Comparison of ENCODE assay signal across 10 cellular contexts in the genomic region with DNA sequence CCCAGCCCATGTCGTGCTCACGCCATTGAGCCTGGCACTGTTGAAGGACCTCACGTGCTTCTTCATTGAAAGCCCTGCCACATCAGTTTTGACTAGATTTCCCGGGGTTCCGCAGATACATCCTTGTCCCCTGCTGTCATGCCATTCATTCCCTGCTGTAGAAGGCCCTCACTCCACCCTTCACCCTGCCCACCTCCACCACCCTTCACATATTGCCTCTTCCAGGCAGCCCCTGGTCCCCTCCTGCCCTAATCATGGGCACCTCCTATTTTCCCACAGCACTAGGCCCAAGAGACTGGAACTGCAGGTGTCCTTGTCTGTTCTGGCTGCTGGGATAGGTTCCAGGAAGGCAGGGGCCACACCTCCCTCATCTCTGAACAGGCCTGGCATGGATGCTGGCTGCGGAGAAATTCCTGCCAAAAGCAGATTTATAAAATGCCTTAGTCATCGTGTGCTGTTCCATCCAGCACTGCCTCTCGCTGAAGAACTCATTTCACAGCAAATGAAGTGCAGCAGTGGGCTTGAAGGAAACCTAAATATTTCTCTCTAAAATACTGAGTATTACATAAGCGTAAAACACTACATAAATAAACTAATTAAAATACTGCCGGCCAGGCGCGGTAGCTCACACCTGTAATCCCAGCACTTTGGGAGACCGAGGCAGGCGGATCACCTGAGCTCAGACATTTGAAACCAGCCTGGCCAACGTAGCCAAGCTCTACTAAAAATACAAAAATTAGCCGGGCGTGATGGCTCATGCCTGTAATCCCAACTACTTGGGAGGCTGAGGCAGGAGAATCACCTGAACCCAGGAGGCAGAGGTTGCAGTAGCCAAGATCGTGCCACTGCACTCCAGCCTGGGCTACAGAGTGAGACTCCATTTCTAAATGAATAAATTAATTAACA. TPM values are rescaled to one million over a fixed set of nuclear protein-coding genes. Genes with fewer than 3 reads are reported as not detected.
DNase-seq lines count a peak whose midpoint lies in the region; ATAC-seq and TF ChIP-seq lines count a peak whose summit lies in the region.
"Had no signal": no experiment of that assay in that cellular context is flagged by ENCODE, and none has a peak within 500 bp of the region (broad histone marks: within the 10 kb centered on the region; RNA-seq: fewer than 3 reads in every experiment).

No MANE protein-coding gene starts in this region.

- TF ChIP-seq POLR2A in sigmoid colon (IDR thresholded peaks at IDR 0.05), result no peak

- H3K4me1 Mint-ChIP-seq in T-helper 2 cell treated with Interferon-gamma antibody and Interleukin-4, amounts not matched to agents 5 μg/mL and 100 μg/mL, for 36 hours (ENCODE audit: low read depth), result peaks cover 6% of the 10 kb centered on the region

- H3K36me3 ChIP-seq in sigmoid colon, result peaks cover 0 to 7% (median 0%) of the 10 kb centered on the region in 4 donors

- H3K27me3 ChIP-seq in sigmoid colon, result no peaks in the 10 kb centered on the region
- H3K27me3 ChIP-seq: spleen had no signal

- H3K27ac ChIP-seq in sigmoid colon, result peak overlapping the region; percentile 37 to 76 (median 63)
- H3K27ac ChIP-seq: spleen had no signal

- no peaks in the 10 kb centered on the region for H3K9me3 Mint-ChIP-seq in T-helper 2 cell treated with Interferon-gamma antibody and Interleukin-4, amounts not matched to agents 5 μg/mL and 100 μg/mL, for 36 hours

- H3K4me3 ChIP-seq in fibroblast of villous mesenchyme (ENCODE audit: low read depth, low read length) (no peak overlapping the region), sigmoid colon (no peak overlapping the region)
- H3K4me3 ChIP-seq: spleen had no signal

- TF ChIP-seq EP300 in sigmoid colon (IDR thresholded peaks at IDR 0.05), result no peak

- WGBS in sigmoid colon, 2 donors, result 25 to 72% methylated on average over 18 of the region's 18 CpGs

- TF ChIP-seq CTCF in fibroblast of villous mesenchyme (IDR thresholded peaks at IDR 0.05; ENCODE audit: insufficient read depth, low read depth, low read length) (no peak), sigmoid colon (IDR thresholded peaks at IDR 0.05) (no peak)

- H3K9me3 ChIP-seq in sigmoid colon, result no peaks in the 10 kb centered on the region

- H3K36me3 Mint-ChIP-seq in T-helper 2 cell treated with Interferon-gamma antibody and Interleukin-4, amounts not matched to agents 5 μg/mL and 100 μg/mL, for 36 hours (ENCODE audit: low read depth), result no peaks in the 10 kb centered on the region

- intact Hi-C loops in sigmoid colon (cut with DNase I), result no loop called here

- DNase-seq in GM04503 (ENCODE audit: low read depth) (peak; percentile 54), T1000 (lab: John Stamatoyannopoulos, UW) (peak; percentile 42), fibroblast of villous mesenchyme (ENCODE audit: low read depth) (peak; percentile 39), sigmoid colon (peak; percentile 80), activated gamma-delta T cell treated with Interleukin-2 at 50 U/mL for 16 hours (no peak)
- DNase-seq in T-helper 2 cell treated with Interferon-gamma antibody and Interleukin-4, amounts not matched to agents 5 μg/mL and 100 μg/mL, for 36 hours (ENCODE audit: low spot score), result no peak
- DNase-seq: erythroblast, spleen had no signal

- peaks cover 0 to 31% (median 28%) of the 10 kb centered on the region in 4 donors for H3K4me1 ChIP-seq in sigmoid colon
- H3K4me1 ChIP-seq: spleen had no signal

- ATAC-seq in HG03378 (IDR thresholded peaks at IDR 0.05; ENCODE audit: unreplicated experiment), result no peak
- ATAC-seq in GM21619 (IDR thresholded peaks at IDR 0.05; ENCODE audit: unreplicated experiment), result no peak

- H3K27ac Mint-ChIP-seq in T-helper 2 cell treated with Interferon-gamma antibody and Interleukin-4, amounts not matched to agents 5 μg/mL and 100 μg/mL, for 36 hours, result no peak overlapping the region

- H3K27me3 Mint-ChIP-seq in T-helper 2 cell treated with Interferon-gamma antibody and Interleukin-4, amounts not matched to agents 5 μg/mL and 100 μg/mL, for 36 hours (ENCODE audit: low read depth), result no peaks in the 10 kb centered on the region

- H3K4me3 Mint-ChIP-seq in T-helper 2 cell treated with Interferon-gamma antibody and Interleukin-4, amounts not matched to agents 5 μg/mL and 100 μg/mL, for 36 hours, result no peak overlapping the region

RNA-seq across cellular contexts. Expression of a gene that starts 38.4 kb away (rescaled TPM):
- 74.7 and 76.3 TPM in 2 replicates for total RNA-seq in fibroblast of villous mesenchyme
- total RNA-seq in sigmoid colon, result 10 to 100 TPM; 42.5 to 55.1 (median 48.4) TPM
- polyA plus RNA-seq in sigmoid colon, result 100 to 1,000 TPM in 1 of 3 donors, 10 to 100 TPM in 2; 85.5 to 131 (median 98.5) TPM

RNA-seq across cellular contexts. Expression of a gene that starts 38.6 kb away (rescaled TPM):
- total RNA-seq in fibroblast of villous mesenchyme, result 4.2 and 5.2 TPM in 2 replicates
- total RNA-seq in sigmoid colon, result 1 to 10 TPM; 2.1 to 4.2 (median 3.1) TPM
- 1 to 10 TPM in 1 of 3 donors, under 1 TPM in 2; 0.23 to 3.4 (median 0.60) TPM for polyA plus RNA-seq in sigmoid colon

RNA-seq across cellular contexts. Expression of a gene that starts 44.5 kb away (rescaled TPM):
- total RNA-seq in fibroblast of villous mesenchyme (1.7 and 2.3 TPM in 2 replicates), sigmoid colon (1 to 10 TPM; 3.5 to 8.7 (median 6.3) TPM)
- 1 to 10 TPM in 2 of 3 donors, under 1 TPM in 1; 0.92 to 4.2 (median 3.3) TPM for polyA plus RNA-seq in sigmoid colon

RNA-seq across cellular contexts. Expression of a gene that starts 49.4 kb away (rescaled TPM):
- not detected in 2 replicates for total RNA-seq in fibroblast of villous mesenchyme
- not detected for total RNA-seq in sigmoid colon
- polyA plus RNA-seq in sigmoid colon, result not detected
- total RNA-seq: spleen had no signal

Comparison
In these comparisons a context has a peak if more than half of its experiments do, and no peak if none do; other contexts are left out.
1. DNase-seq: peak in GM04503 (single experiment), T1000 (single experiment), fibroblast of villous mesenchyme (single experiment) and sigmoid colon (single experiment); none in activated gamma-delta T cell treated with Interleukin-2 at 50 U/mL for 16 hours (single experiment) and T-helper 2 cell treated with Interferon-gamma antibody and Interleukin-4, amounts not matched to agents 5 μg/mL and 100 μg/mL, for 36 hours (single experiment).